Comparison of ENCODE assay signal across 1 cellular context in the genomic region with DNA sequence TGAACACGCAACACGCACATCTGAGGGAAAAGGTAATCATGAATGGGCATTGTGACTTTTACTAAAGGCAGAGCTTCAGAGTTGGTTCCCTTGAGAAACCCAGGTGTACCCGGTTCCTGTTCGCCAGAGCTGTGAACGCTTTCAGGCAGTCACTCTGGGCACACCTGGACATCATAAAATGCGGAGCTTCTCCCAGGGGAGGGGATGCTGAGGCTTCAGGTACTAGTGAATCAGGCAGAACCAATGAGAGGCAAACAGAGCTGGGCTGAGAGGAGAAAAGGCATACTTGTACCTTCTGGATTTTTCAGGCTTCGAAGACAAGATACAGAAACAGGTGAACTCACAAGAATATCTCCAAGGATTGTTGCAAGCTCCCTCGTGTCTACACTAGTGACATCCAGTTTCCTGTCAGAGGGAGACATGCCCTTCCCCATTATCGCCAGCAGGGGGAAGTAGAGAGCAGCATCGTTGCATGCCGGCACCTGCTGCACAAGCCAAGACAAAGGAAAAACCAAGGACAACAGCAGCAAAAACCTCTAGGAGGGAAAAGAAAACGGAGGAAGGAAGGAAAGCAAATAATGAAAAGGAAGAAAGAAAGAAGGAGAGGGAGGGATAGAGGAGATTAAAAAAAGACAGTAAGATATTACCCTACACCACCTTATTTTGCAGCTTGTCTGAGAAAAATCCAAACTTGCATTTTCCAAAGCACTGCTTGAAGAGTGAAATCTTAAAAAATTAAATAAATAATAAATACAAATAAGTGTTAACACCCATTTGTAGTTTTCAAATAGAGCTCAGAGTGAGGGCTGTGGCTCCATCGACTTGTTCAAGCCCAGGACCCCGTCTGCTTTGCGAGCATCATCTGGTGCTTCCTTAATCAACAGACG.
TF ChIP-seq lines count a peak whose summit lies in the region.

No MANE protein-coding gene starts in this region.

TF ChIP-seq in K562, 482 proteins besides CTCF, POLR2A, EP300 and RAD21 (continued from another document and continues in another):
- TF ChIP-seq, protein P1, sequence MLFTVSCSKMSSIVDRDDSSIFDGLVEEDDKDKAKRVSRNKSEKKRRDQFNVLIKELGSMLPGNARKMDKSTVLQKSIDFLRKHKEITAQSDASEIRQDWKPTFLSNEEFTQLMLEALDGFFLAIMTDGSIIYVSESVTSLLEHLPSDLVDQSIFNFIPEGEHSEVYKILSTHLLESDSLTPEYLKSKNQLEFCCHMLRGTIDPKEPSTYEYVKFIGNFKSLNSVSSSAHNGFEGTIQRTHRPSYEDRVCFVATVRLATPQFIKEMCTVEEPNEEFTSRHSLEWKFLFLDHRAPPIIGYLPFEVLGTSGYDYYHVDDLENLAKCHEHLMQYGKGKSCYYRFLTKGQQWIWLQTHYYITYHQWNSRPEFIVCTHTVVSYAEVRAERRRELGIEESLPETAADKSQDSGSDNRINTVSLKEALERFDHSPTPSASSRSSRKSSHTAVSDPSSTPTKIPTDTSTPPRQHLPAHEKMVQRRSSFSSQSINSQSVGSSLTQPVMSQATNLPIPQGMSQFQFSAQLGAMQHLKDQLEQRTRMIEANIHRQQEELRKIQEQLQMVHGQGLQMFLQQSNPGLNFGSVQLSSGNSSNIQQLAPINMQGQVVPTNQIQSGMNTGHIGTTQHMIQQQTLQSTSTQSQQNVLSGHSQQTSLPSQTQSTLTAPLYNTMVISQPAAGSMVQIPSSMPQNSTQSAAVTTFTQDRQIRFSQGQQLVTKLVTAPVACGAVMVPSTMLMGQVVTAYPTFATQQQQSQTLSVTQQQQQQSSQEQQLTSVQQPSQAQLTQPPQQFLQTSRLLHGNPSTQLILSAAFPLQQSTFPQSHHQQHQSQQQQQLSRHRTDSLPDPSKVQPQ (CRISPR knock-in tag; IDR thresholded peaks at IDR 0.05; ENCODE audit: borderline replicate concordance), result no peak
- TF ChIP-seq NCOA1 (IDR thresholded peaks at IDR 0.05; ENCODE audit: low read depth), result no peak; the same call in 1 of the 2 replicates
- TF ChIP-seq, protein P2, sequence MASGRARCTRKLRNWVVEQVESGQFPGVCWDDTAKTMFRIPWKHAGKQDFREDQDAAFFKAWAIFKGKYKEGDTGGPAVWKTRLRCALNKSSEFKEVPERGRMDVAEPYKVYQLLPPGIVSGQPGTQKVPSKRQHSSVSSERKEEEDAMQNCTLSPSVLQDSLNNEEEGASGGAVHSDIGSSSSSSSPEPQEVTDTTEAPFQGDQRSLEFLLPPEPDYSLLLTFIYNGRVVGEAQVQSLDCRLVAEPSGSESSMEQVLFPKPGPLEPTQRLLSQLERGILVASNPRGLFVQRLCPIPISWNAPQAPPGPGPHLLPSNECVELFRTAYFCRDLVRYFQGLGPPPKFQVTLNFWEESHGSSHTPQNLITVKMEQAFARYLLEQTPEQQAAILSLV (tag; IDR thresholded peaks at IDR 0.05), result no peak
- TF ChIP-seq, protein P3, sequence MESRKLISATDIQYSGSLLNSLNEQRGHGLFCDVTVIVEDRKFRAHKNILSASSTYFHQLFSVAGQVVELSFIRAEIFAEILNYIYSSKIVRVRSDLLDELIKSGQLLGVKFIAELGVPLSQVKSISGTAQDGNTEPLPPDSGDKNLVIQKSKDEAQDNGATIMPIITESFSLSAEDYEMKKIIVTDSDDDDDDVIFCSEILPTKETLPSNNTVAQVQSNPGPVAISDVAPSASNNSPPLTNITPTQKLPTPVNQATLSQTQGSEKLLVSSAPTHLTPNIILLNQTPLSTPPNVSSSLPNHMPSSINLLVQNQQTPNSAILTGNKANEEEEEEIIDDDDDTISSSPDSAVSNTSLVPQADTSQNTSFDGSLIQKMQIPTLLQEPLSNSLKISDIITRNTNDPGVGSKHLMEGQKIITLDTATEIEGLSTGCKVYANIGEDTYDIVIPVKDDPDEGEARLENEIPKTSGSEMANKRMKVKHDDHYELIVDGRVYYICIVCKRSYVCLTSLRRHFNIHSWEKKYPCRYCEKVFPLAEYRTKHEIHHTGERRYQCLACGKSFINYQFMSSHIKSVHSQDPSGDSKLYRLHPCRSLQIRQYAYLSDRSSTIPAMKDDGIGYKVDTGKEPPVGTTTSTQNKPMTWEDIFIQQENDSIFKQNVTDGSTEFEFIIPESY (CRISPR knock-in tag; IDR thresholded peaks at IDR 0.05), result no peak
- TF ChIP-seq ZNF384 (IDR thresholded peaks at IDR 0.05; ENCODE audit: low read depth, low read length), result no peak
- TF ChIP-seq HMGN3 (IDR thresholded peaks at IDR 0.05; ENCODE audit: borderline replicate concordance, extremely low read depth, insufficient read length, low read depth, low read length), result no peak
- no peak for TF ChIP-seq GABPB1 (CRISPR knock-in tag; IDR thresholded peaks at IDR 0.05)
- TF ChIP-seq SOX6 (IDR thresholded peaks at IDR 0.05), result no peak
- TF ChIP-seq TARDBP (IDR thresholded peaks at IDR 0.05), result no peak
- TF ChIP-seq, protein P4, sequence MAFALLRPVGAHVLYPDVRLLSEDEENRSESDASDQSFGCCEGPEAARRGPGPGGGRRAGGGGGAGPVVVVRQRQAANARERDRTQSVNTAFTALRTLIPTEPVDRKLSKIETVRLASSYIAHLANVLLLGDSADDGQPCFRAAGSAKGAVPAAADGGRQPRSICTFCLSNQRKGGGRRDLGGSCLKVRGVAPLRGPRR (CRISPR knock-in tag; IDR thresholded peaks at IDR 0.05), result no peak
- no peak for TF ChIP-seq NUFIP1 (IDR thresholded peaks at IDR 0.05; ENCODE audit: partially characterized antibody)
- no peak for TF ChIP-seq KDM1A (IDR thresholded peaks at IDR 0.05)
- no peak for TF ChIP-seq EGR1 (conservative IDR thresholded peaks at IDR 0.05)
- no peak for TF ChIP-seq CBX2 (IDR thresholded peaks at IDR 0.05; ENCODE audit: insufficient read depth, low read length, poor library complexity, severe bottlenecking)
- TF ChIP-seq FUS (optimal IDR thresholded peaks at IDR 0.05; ENCODE audit: low read depth, low read length), result no peak
- TF ChIP-seq, protein P5, sequence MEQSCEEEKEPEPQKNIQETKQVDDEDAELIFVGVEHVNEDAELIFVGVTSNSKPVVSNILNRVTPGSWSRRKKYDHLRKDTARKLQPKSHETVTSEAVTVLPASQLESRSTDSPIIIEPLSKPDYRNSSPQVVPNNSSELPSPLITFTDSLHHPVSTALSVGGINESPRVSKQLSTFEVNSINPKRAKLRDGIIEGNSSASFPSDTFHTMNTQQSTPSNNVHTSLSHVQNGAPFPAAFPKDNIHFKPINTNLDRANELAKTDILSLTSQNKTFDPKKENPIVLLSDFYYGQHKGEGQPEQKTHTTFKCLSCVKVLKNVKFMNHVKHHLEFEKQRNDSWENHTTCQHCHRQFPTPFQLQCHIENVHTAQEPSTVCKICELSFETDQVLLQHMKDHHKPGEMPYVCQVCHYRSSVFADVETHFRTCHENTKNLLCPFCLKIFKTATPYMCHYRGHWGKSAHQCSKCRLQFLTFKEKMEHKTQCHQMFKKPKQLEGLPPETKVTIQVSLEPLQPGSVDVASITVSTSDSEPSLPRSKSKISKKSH (CRISPR knock-in tag; IDR thresholded peaks at IDR 0.05), result no peak
- no peak for TF ChIP-seq NR2C1 (IDR thresholded peaks at IDR 0.05)
- TF ChIP-seq NR2C1 (tag; IDR thresholded peaks at IDR 0.05), result no peak
- TF ChIP-seq PTRF (tag; IDR thresholded peaks at IDR 0.05), result no peak
- TF ChIP-seq, protein P6, sequence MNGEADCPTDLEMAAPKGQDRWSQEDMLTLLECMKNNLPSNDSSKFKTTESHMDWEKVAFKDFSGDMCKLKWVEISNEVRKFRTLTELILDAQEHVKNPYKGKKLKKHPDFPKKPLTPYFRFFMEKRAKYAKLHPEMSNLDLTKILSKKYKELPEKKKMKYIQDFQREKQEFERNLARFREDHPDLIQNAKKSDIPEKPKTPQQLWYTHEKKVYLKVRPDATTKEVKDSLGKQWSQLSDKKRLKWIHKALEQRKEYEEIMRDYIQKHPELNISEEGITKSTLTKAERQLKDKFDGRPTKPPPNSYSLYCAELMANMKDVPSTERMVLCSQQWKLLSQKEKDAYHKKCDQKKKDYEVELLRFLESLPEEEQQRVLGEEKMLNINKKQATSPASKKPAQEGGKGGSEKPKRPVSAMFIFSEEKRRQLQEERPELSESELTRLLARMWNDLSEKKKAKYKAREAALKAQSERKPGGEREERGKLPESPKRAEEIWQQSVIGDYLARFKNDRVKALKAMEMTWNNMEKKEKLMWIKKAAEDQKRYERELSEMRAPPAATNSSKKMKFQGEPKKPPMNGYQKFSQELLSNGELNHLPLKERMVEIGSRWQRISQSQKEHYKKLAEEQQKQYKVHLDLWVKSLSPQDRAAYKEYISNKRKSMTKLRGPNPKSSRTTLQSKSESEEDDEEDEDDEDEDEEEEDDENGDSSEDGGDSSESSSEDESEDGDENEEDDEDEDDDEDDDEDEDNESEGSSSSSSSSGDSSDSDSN (IDR thresholded peaks at IDR 0.05; ENCODE audit: borderline replicate concordance in 1 of 2, low read depth in 2 of 2, low read length in 2 of 2), result no peak
- TF ChIP-seq RBBP5 (IDR thresholded peaks at IDR 0.05; ENCODE audit: borderline replicate concordance, insufficient read depth, low read length, poor library complexity, severe bottlenecking), result no peak
- no peak for TF ChIP-seq RFX1 (IDR thresholded peaks at IDR 0.05)
- TF ChIP-seq MTA2 (IDR thresholded peaks at IDR 0.05; ENCODE audit: low read depth), result 0 out of 2 replicates have a peak, but pooled peaks have one; percentile 39
- TF ChIP-seq ZNF75A (CRISPR knock-in tag; IDR thresholded peaks at IDR 0.05), result no peak
- TF ChIP-seq, protein P7, sequence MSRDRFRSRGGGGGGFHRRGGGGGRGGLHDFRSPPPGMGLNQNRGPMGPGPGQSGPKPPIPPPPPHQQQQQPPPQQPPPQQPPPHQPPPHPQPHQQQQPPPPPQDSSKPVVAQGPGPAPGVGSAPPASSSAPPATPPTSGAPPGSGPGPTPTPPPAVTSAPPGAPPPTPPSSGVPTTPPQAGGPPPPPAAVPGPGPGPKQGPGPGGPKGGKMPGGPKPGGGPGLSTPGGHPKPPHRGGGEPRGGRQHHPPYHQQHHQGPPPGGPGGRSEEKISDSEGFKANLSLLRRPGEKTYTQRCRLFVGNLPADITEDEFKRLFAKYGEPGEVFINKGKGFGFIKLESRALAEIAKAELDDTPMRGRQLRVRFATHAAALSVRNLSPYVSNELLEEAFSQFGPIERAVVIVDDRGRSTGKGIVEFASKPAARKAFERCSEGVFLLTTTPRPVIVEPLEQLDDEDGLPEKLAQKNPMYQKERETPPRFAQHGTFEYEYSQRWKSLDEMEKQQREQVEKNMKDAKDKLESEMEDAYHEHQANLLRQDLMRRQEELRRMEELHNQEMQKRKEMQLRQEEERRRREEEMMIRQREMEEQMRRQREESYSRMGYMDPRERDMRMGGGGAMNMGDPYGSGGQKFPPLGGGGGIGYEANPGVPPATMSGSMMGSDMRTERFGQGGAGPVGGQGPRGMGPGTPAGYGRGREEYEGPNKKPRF (IDR thresholded peaks at IDR 0.05; ENCODE audit: low read depth, low read length), result no peak
- TF ChIP-seq MEIS2 (IDR thresholded peaks at IDR 0.05; ENCODE audit: partially characterized antibody), result peak; percentile 38
- TF ChIP-seq SRSF3 (IDR thresholded peaks at IDR 0.05; ENCODE audit: insufficient read depth, low read length), result no peak
- TF ChIP-seq ZNF311 (CRISPR knock-in tag; IDR thresholded peaks at IDR 0.05), result no peak
